ENCODE assay signal across 8 cellular contexts in the genomic region with DNA sequence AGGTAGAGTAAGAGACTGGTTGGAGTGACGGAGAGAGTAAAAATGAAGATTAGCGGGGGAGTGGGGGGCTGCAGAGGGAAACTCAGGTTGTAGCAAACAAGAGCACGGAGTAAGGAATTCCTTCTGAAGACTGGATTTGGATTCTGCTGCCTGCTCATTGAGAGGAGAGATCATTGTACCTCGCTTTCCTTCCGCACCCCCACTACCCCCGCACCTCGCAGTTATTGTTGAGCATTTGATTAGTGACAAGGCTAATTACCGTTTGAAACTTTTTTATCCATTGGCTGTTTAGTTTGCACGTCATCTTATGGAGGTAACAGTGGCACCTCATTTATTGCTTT. TPM values are rescaled to one million over a fixed set of nuclear protein-coding genes. Genes with fewer than 3 reads are reported as not detected.
A peak's percentile ranks its signal among the peaks of the same experiment; 100 is the strongest.
DNase-seq lines count a peak whose midpoint lies in the region; ATAC-seq, FAIRE-seq and TF ChIP-seq lines count a peak whose summit lies in the region.

No MANE protein-coding gene starts in this region.

- no peak for TF ChIP-seq CTCF in RWPE1 (conservative IDR thresholded peaks at IDR 0.05; ENCODE audit: low read depth)
- TF ChIP-seq CTCF in parathyroid adenoma (IDR thresholded peaks at IDR 0.05) = no peak

- H3K79me2 ChIP-seq in parathyroid adenoma = peaks cover 5% of the 10 kb centered on the region

- no peak overlapping the region for H3K9ac ChIP-seq in parathyroid adenoma

- H3K4me2 ChIP-seq in parathyroid adenoma (ENCODE audit: low read length) = peak overlapping the region; percentile 88

- POLR2A ChIA-PET in RWPE1 (lab: Yijun Ruan, JAX; ENCODE audit: low non-redundant PET) = no interaction called here
- POLR2A ChIA-PET in HEK293T (lab: Yijun Ruan, JAX) = interaction anchor here (1.4 to 1.6 kb wide), 3 partner anchors 32 to 65 kb away, joined by 3 to 8 read pairs (median 4); partner anchors contain the start of gene RPRD2

- peak overlapping the region; percentile 98 for H3K4me3 ChIP-seq in parathyroid adenoma (ENCODE audit: low read depth, low read length)

- DNase-seq in GM12892 (ENCODE audit: insufficient read length) = no peak
- DNase-seq in RWPE1 (ENCODE audit: low spot score) = no peak
- peak; percentile 57 to 68 for DNase-seq in erythroblast (lab: John Stamatoyannopoulos, UW)
- no peak for DNase-seq in inferior parietal cortex (ENCODE audit: extremely low spot score)
- no peak for DNase-seq in HEK293T (ENCODE audit: extremely low spot score)

- H2AFZ ChIP-seq in parathyroid adenoma = peak overlapping the region; percentile 91

- H3K9me3 ChIP-seq in parathyroid adenoma (ENCODE audit: control insufficient read depth, low read length) = no peaks in the 10 kb centered on the region

- H3K36me3 ChIP-seq in parathyroid adenoma (ENCODE audit: control insufficient read depth, insufficient read depth, low read length) = no peaks in the 10 kb centered on the region

- H3K27ac ChIP-seq in RWPE1 = peak overlapping the region; percentile 88
- H3K27ac ChIP-seq in parathyroid adenoma = peak overlapping the region; percentile 81

- TF ChIP-seq POLR2A in GM12892 (IDR thresholded peaks at IDR 0.05; ENCODE audit: low read depth, low read length) (no peak), erythroblast (IDR thresholded peaks at IDR 0.05; ENCODE audit: low read length) (no peak)

- H3K27me3 ChIP-seq in parathyroid adenoma (ENCODE audit: control insufficient read depth, insufficient read depth, low read length) = no peaks in the 10 kb centered on the region

- ATAC-seq in HG03196 (IDR thresholded peaks at IDR 0.05; ENCODE audit: unreplicated experiment) (no peak), HG03097 (IDR thresholded peaks at IDR 0.05; ENCODE audit: low FRiP score, unreplicated experiment) (no peak)

- H3K4me1 ChIP-seq in parathyroid adenoma = no peaks in the 10 kb centered on the region

- peak; percentile 27 for FAIRE-seq in GM12892 (lab: Jason Lieb, UNC)

- CTCF ChIA-PET in RWPE1 (lab: Yijun Ruan, JAX) = no interaction called here
- CTCF ChIA-PET in HEK293T (lab: Yijun Ruan, JAX) = no interaction called here

TF ChIP-seq in HEK293T, 16 proteins besides CTCF, POLR2A, EP300 and RAD21:
- TF ChIP-seq HDGF (IDR thresholded peaks at IDR 0.05; ENCODE audit: borderline replicate concordance) = no peak
- no peak for TF ChIP-seq TARDBP (IDR thresholded peaks at IDR 0.05)
- no peak for TF ChIP-seq SP1 (IDR thresholded peaks at IDR 0.05)
- no peak for TF ChIP-seq NFRKB (IDR thresholded peaks at IDR 0.05)
- no peak for TF ChIP-seq ZNF384 (IDR thresholded peaks at IDR 0.05)
- TF ChIP-seq, protein P1, sequence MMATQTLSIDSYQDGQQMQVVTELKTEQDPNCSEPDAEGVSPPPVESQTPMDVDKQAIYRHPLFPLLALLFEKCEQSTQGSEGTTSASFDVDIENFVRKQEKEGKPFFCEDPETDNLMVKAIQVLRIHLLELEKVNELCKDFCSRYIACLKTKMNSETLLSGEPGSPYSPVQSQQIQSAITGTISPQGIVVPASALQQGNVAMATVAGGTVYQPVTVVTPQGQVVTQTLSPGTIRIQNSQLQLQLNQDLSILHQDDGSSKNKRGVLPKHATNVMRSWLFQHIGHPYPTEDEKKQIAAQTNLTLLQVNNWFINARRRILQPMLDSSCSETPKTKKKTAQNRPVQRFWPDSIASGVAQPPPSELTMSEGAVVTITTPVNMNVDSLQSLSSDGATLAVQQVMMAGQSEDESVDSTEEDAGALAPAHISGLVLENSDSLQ (IDR thresholded peaks at IDR 0.05) = no peak
- TF ChIP-seq ELF4 (IDR thresholded peaks at IDR 0.05) = no peak; the same call in 1 of the 2 replicates
- TF ChIP-seq FOXK2 (IDR thresholded peaks at IDR 0.05) = no peak

RNA-seq across cellular contexts. Expression of gene PRPF3, which starts 0.5 kb away (rescaled TPM):
- polyA plus RNA-seq in GM12892 (2012; ENCODE audit: missing spikeins) = 47.4 TPM

RNA-seq across cellular contexts. Expression of gene MRPS21, which starts 28.1 kb away (rescaled TPM):
- polyA plus RNA-seq in GM12892 (2012; ENCODE audit: missing spikeins) = 60.1 TPM

RNA-seq across cellular contexts. Expression of gene CIART, which starts 39.4 kb away (rescaled TPM):
- 2.5 TPM for polyA plus RNA-seq in GM12892 (2012; ENCODE audit: missing spikeins)

RNA-seq across cellular contexts. Expression of gene RPRD2, which starts 42.2 kb away (rescaled TPM):
- polyA plus RNA-seq in GM12892 (2012; ENCODE audit: missing spikeins) = 9.0 TPM

RNA-seq across cellular contexts. Expression of gene C1orf54, which starts 49.2 kb away (rescaled TPM):
- polyA plus RNA-seq in GM12892 (2012; ENCODE audit: missing spikeins) = 14.6 TPM

Comparison
In these comparisons a context has a peak if more than half of its experiments do, and no peak if none do; other contexts are left out.
1. DNase-seq: peak in erythroblast (2 of 2); none in GM12892 (single experiment), RWPE1 (single experiment), inferior parietal cortex (single experiment) and HEK293T (single experiment).